In the genomic region with DNA sequence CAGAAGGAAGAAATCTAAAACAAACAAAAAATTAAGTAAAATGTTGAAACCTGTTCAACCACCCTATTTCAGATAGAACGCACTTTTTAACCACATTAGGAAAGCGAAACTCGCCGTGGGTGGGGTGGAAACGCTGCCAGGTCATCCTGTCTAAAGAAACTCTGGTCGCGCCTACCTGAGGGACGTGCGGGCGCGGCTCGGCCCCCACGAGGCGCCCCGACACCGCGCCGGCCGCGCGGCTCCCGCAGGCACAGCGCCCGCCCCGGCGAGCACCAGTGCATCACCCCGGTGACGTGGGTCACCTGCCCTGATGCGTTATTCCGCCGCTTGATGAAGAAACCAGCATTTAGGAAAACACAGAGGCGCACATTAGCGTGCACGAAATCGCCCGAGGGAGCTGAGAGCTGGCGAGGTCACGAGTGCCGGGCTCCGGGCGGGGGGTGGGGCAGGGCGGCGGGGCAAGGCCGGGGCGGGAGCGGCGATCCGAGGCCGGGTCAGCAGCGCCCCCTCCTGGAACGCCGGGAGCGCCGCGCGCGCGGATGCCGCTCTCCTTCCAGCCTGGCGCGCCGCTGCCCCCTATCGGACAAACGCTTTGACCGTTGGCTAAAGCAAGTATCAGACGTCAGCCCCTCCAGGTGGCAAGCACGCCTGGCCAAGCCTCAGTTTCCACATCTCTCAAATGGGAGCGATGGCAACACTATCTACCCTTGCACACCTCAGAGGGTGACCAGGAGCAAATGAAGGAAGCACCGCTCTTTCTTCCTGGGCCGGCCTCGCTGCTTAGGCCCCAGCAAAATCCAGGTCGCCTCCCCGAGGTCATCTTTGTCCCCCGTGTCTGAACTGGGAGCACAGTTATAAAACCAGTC, we compare ENCODE assay signal across 8 cellular contexts. TPM values are rescaled to one million over a fixed set of nuclear protein-coding genes. Genes with fewer than 3 reads are reported as not detected.
A peak's percentile ranks its signal among the peaks of the same experiment; 100 is the strongest.
DNase-seq lines count a peak whose midpoint lies in the region; ATAC-seq and TF ChIP-seq lines count a peak whose summit lies in the region.

No MANE protein-coding gene starts in this region.

- H3K27ac ChIP-seq in WERI-Rb-1 (peak overlapping the region; percentile 53), mammary epithelial cell (ENCODE audit: insufficient read depth, low read depth, low read length) (peak overlapping the region; percentile 85), smooth muscle cell (ENCODE audit: low read depth) (peak overlapping the region; percentile 52)

- H3K27ac Mint-ChIP-seq in immature natural killer cell = peak overlapping the region; percentile 27 to 87 (median 72)

- H3K4me3 ChIP-seq in WERI-Rb-1 (ENCODE audit: low read depth, low read length) (peak overlapping the region; percentile 65), mammary epithelial cell (replicated peaks in 1 of 3; ENCODE audit: insufficient read depth in 1 of 3, low read depth in 2 of 3, low read length in 3 of 3) (peak overlapping the region; percentile 61 to 70 (median 64)), smooth muscle cell (peak overlapping the region; percentile 71)

- H3K9ac ChIP-seq in mammary epithelial cell (ENCODE audit: insufficient read depth, low read length) (peak overlapping the region; percentile 86), smooth muscle cell (ENCODE audit: low read depth) (peak overlapping the region; percentile 65)

- CTCF ChIA-PET in mammary epithelial cell (lab: Charles Lee; ENCODE audit: low non-redundant PET) = interaction anchor here (0.5 to 1.2 kb wide), 11 partner anchors 28 to 727 kb away, joined by 3 to 25 read pairs (median 4); no protein-coding TSS in a partner anchor

- peak overlapping the region; percentile 93 for H2AFZ ChIP-seq in mammary epithelial cell (ENCODE audit: low read depth, low read length)
- peak overlapping the region; percentile 83 for H2AFZ ChIP-seq in smooth muscle cell (ENCODE audit: low read depth)

- H3K4me1 ChIP-seq in mammary epithelial cell (ENCODE audit: insufficient read depth, low read length) = peaks cover 7% of the 10 kb centered on the region
- no peaks in the 10 kb centered on the region for H3K4me1 ChIP-seq in smooth muscle cell (ENCODE audit: low read depth)

- no peaks in the 10 kb centered on the region for H4K20me1 ChIP-seq in mammary epithelial cell (ENCODE audit: insufficient read depth, low read length)
- no peaks in the 10 kb centered on the region for H4K20me1 ChIP-seq in smooth muscle cell (ENCODE audit: low read depth)

- dilution Hi-C loops in mammary epithelial cell (cut with HindIII; ENCODE audit: low sequenced_read_pairs) = no loop called here

- H3K9me3 Mint-ChIP-seq in immature natural killer cell = no peaks in the 10 kb centered on the region

- H3K79me2 ChIP-seq in mammary epithelial cell (ENCODE audit: insufficient read depth, low read length) (no peaks in the 10 kb centered on the region), smooth muscle cell (ENCODE audit: low read depth) (no peaks in the 10 kb centered on the region)

- H3K4me2 ChIP-seq in mammary epithelial cell (ENCODE audit: insufficient read depth, low read depth, low read length) (peak overlapping the region; percentile 88), smooth muscle cell (peak overlapping the region; percentile 87)

- H3K27me3 Mint-ChIP-seq in immature natural killer cell (ENCODE audit: low read depth in 3 of 3) = peaks cover 0 to 5% (median 3%) of the 10 kb centered on the region in 3 donors

- in situ Hi-C loops in mammary epithelial cell (cut with MboI; ENCODE audit: low sequenced_read_pairs in 2 of 2) = loop anchor here in 1 of 2 donors (5.0 kb wide), 2 partner anchors 36 to 106 kb away; a partner anchor contains a TSS

- H3K27me3 ChIP-seq in WERI-Rb-1 (ENCODE audit: insufficient read depth, low read depth, severe bottlenecking) (no peaks in the 10 kb centered on the region), mammary epithelial cell (ENCODE audit: insufficient read depth, low read length) (no peaks in the 10 kb centered on the region), smooth muscle cell (ENCODE audit: low read depth) (no peaks in the 10 kb centered on the region)

- TF ChIP-seq CTCF in WERI-Rb-1 (IDR thresholded peaks at IDR 0.05; ENCODE audit: low read depth, low read length) (peak; percentile 96), mammary epithelial cell (conservative IDR thresholded peaks at IDR 0.05 in 1 of 2, IDR thresholded peaks at IDR 0.05 in 1 of 2; ENCODE audit: extremely low read depth in 1 of 2, insufficient read depth in 1 of 2, low read depth in 1 of 2, low read length in 2 of 2) (peak; percentile 88 to 97), smooth muscle cell (IDR thresholded peaks at IDR 0.05; ENCODE audit: borderline replicate concordance, insufficient read depth, poor library complexity, severe bottlenecking) (peak; percentile 99)

- no TSS peak for BruUV-seq in mammary epithelial cell (replicated peaks; lab: Mats Ljungman, UMichigan)

- no peaks in the 10 kb centered on the region for H3K36me3 ChIP-seq in WERI-Rb-1
- no peaks in the 10 kb centered on the region for H3K36me3 ChIP-seq in mammary epithelial cell (ENCODE audit: insufficient read depth, low read length)
- H3K36me3 ChIP-seq in smooth muscle cell (ENCODE audit: low read depth) = no peaks in the 10 kb centered on the region

- H3K4me1 Mint-ChIP-seq in immature natural killer cell = peaks cover 3 to 14% of the 10 kb centered on the region in 2 donors

- DNase-seq in SIG-M5 treated with dmso at 0.1 percent for 504 hours (lab: John Stamatoyannopoulos, UW; ENCODE audit: unreplicated experiment) (peak; percentile 63), SIG-M5 (lab: John Stamatoyannopoulos, UW) (no peak), NCI-H2171 treated with DMSO at 0.1 percent for 48 hours (lab: John Stamatoyannopoulos, UW) (peak; percentile 78), WERI-Rb-1 (peak; percentile 92), mammary epithelial cell (peak; percentile 82), immature natural killer cell (peak; percentile 92), smooth muscle cell (lab: John Stamatoyannopoulos, UW; ENCODE audit: unreplicated experiment) (peak; percentile 85)

- 13% methylated on average over 33 of the region's 74 CpGs for whole genome bisulfite sequencing in mammary epithelial cell (ENCODE audit: low coverage, missing lambda C conversion rate)
- 9% methylated on average over 62 of the region's 74 CpGs for WGBS in smooth muscle cell (ENCODE audit: low lambda C conversion rate)

- ATAC-seq in HG03064 (IDR thresholded peaks at IDR 0.05; ENCODE audit: low read depth, unreplicated experiment) = peak; percentile 70

- intact Hi-C loops in mammary epithelial cell (cut with micrococcal nuclease) = loop anchor here (1.0 to 2.0 kb wide), 9 partner anchors 25 to 278 kb away; a partner anchor contains a TSS

- H3F3A ChIP-seq in smooth muscle cell (ENCODE audit: low read depth) = no peaks in the 10 kb centered on the region

- H3K9me3 ChIP-seq in WERI-Rb-1 (ENCODE audit: severe bottlenecking) (no peaks in the 10 kb centered on the region), mammary epithelial cell (replicated peaks; ENCODE audit: insufficient read depth, low read length) (no peaks in the 10 kb centered on the region), smooth muscle cell (replicated peaks; ENCODE audit: low read depth) (no peaks in the 10 kb centered on the region)

- peak overlapping the region; percentile 82 to 90 (median 85) for H3K4me3 Mint-ChIP-seq in immature natural killer cell

- peaks cover 3 to 4% (median 4%) of the 10 kb centered on the region in 3 donors for H3K36me3 Mint-ChIP-seq in immature natural killer cell

RNA-seq across cellular contexts. Expression of a gene that starts 15.7 kb away (rescaled TPM):
- total RNA-seq in mammary epithelial cell (1 to 10 TPM in 1 of 2 donors, under 1 TPM in 1; 0.85 to 1.5 TPM), smooth muscle cell (0.63 and 1.2 TPM in 2 replicates)
- polyA plus RNA-seq in mammary epithelial cell (0.15 TPM), immature natural killer cell (1 to 10 TPM in 2 of 3 donors, under 1 TPM in 1; 0.30 to 1.7 (median 1.6) TPM), smooth muscle cell (1.1 and 3.3 TPM in 2 replicates)
- not detected for polyA minus RNA-seq in mammary epithelial cell

RNA-seq across cellular contexts. Expression of a gene that starts 31.2 kb away (rescaled TPM):
- 1 to 10 TPM; 2.7 to 3.0 TPM for total RNA-seq in mammary epithelial cell
- polyA plus RNA-seq in mammary epithelial cell = 2.3 TPM
- 0.47 TPM for polyA minus RNA-seq in mammary epithelial cell
- not detected for polyA plus RNA-seq in immature natural killer cell
- 7.8 and 8.3 TPM in 2 replicates for total RNA-seq in smooth muscle cell
- polyA plus RNA-seq in smooth muscle cell = 3.1 and 16.8 TPM in 2 replicates

RNA-seq across cellular contexts. Expression of a gene that starts 37.3 kb away (rescaled TPM):
- total RNA-seq in mammary epithelial cell (10 to 100 TPM; 10.5 to 14.5 TPM), smooth muscle cell (5.4 and 6.2 TPM in 2 replicates)
- polyA plus RNA-seq in mammary epithelial cell (5.6 TPM), immature natural killer cell (10 to 100 TPM in 1 of 3 donors, 1 to 10 TPM in 2; 7.6 to 20.8 (median 8.2) TPM), smooth muscle cell (7.7 and 11.6 TPM in 2 replicates)
- polyA minus RNA-seq in mammary epithelial cell = 5.8 TPM

RNA-seq across cellular contexts. Expression of a gene that starts 39.9 kb away (rescaled TPM):
- 1,000 to 10,000 TPM in 1 of 2 donors, 100 to 1,000 TPM in 1; 768 to 1,348 TPM for total RNA-seq in mammary epithelial cell
- 1,980 TPM for polyA plus RNA-seq in mammary epithelial cell
- polyA minus RNA-seq in mammary epithelial cell = 2,514 TPM
- 1,000 to 10,000 TPM; 2,883 to 4,279 (median 3,963) TPM for polyA plus RNA-seq in immature natural killer cell
- total RNA-seq in smooth muscle cell = 1,233 and 1,255 TPM in 2 replicates
- 3,052 and 3,080 TPM in 2 replicates for polyA plus RNA-seq in smooth muscle cell

RNA-seq across cellular contexts. Expression of a gene that starts 42.2 kb away (rescaled TPM):
- total RNA-seq in mammary epithelial cell (10 to 100 TPM; 53.8 to 72.7 TPM), smooth muscle cell (21.7 and 35.1 TPM in 2 replicates)
- polyA plus RNA-seq in mammary epithelial cell (28.1 TPM), immature natural killer cell (10 to 100 TPM; 22.7 to 47.0 (median 32.2) TPM), smooth muscle cell (39.6 and 61.1 TPM in 2 replicates)
- 34.7 TPM for polyA minus RNA-seq in mammary epithelial cell
